10 cellular contexts compared by ENCODE assay signal in the genomic region with DNA sequence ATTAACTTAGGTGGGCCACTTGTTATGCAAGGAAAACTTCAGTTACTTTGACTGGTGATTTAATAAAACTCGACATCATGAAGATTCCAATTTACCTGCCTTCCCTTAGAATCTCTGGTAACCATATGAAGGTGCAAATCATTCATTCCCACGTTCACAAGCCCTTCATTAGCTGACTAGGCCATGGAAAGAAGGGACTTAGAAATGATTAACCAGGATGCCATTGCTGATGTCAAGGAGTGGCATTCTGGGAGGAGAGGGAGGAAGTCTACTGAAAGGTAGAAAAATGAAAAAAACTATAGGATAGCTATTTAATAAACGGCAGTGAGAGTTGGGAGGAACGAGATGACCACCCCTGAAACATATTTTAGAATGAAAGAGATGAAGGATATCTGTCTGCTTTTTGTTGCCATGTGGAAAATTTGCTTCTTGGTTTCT. TPM values are rescaled to one million over a fixed set of nuclear protein-coding genes. Genes with fewer than 3 reads are reported as not detected.
DNase-seq lines count a peak whose midpoint lies in the region; ATAC-seq and TF ChIP-seq lines count a peak whose summit lies in the region.
"Had no signal": no experiment of that assay in that cellular context is flagged by ENCODE, and none has a peak within 500 bp of the region (broad histone marks: within the 10 kb centered on the region; RNA-seq: fewer than 3 reads in every experiment).

No MANE protein-coding gene starts in this region.

- H3K27me3 Mint-ChIP-seq in MCF 10A (ENCODE audit: insufficient read depth, unreplicated experiment), result no peaks in the 10 kb centered on the region
- no peaks in the 10 kb centered on the region for H3K27me3 Mint-ChIP-seq in stimulated activated naive CD8-positive, alpha-beta T cell treated with anti-CD3 and anti-CD28 coated beads, Interleukin-15, amount 100 ng/mL, for 72 hours

- intact Hi-C loops in MCF 10A (cut with micrococcal nuclease), result loop anchor here (5.0 kb wide), 2 partner anchors 41 to 351 kb away; no protein-coding TSS in a partner anchor
- intact Hi-C loops in breast epithelium (cut with DNase I; ENCODE audit: low total_unique reads), result no loop called here
- intact Hi-C loops in esophagus muscularis mucosa (cut with DNase I), result no loop called here

- H3K4me3 ChIP-seq in breast epithelium (peak overlapping the region in 1 of 3 donors; percentile 67), RWPE2 (ENCODE audit: severe bottlenecking) (no peak overlapping the region), esophagus muscularis mucosa (no peak overlapping the region)

- H3K4me1 Mint-ChIP-seq in MCF 10A (ENCODE audit: insufficient read depth, unreplicated experiment), result peaks cover 13% of the 10 kb centered on the region
- H3K4me1 Mint-ChIP-seq in stimulated activated naive CD8-positive, alpha-beta T cell treated with anti-CD3 and anti-CD28 coated beads, Interleukin-15, amount 100 ng/mL, for 72 hours, result peaks cover 43% of the 10 kb centered on the region

- H3K9me3 ChIP-seq in breast epithelium, result no peaks in the 10 kb centered on the region
- no peaks in the 10 kb centered on the region for H3K9me3 ChIP-seq in RWPE2 (ENCODE audit: severe bottlenecking)
- no peaks in the 10 kb centered on the region for H3K9me3 ChIP-seq in esophagus muscularis mucosa

- POLR2A ChIA-PET in MCF 10A (lab: Yijun Ruan, JAX), result interaction anchor here (1.5 to 2.3 kb wide), 2 partner anchors 176 to 256 kb away, joined by 5 to 12 read pairs; no protein-coding TSS in a partner anchor

- H3K27ac ChIP-seq in breast epithelium (peak overlapping the region in 1 of 2 donors; percentile 85), RWPE2 (ENCODE audit: poor library complexity, severe bottlenecking) (peak overlapping the region; percentile 52), esophagus muscularis mucosa (replicated peaks in 1 of 4) (peak overlapping the region in 3 of 4 donors; percentile 84 to 88 (median 88))

- no TSS peak for BruUV-seq in MCF 10A (replicated peaks; lab: Mats Ljungman, UMichigan)

- WGBS in esophagus muscularis mucosa, result 88% methylated on average over 4 of the region's 4 CpGs

- in situ Hi-C loops in GM13976 (cut with MboI; ENCODE audit: low sequenced_read_pairs, unreplicated experiment), result no loop called here

- no peak for ATAC-seq in RWPE2 (ENCODE audit: low read depth)
- no peak for ATAC-seq in stimulated activated naive CD8-positive, alpha-beta T cell treated with anti-CD3 and anti-CD28 coated beads, Interleukin-15, amount 100 ng/mL, for 72 hours
- no peak for ATAC-seq in HG03097 (IDR thresholded peaks at IDR 0.05; ENCODE audit: low FRiP score, unreplicated experiment)
- ATAC-seq in HG03135 (IDR thresholded peaks at IDR 0.05; ENCODE audit: unreplicated experiment), result no peak

- H3K4me1 ChIP-seq in breast epithelium (no peaks in the 10 kb centered on the region), RWPE2 (ENCODE audit: insufficient read depth, poor library complexity, severe bottlenecking) (peaks cover 13% of the 10 kb centered on the region), esophagus muscularis mucosa (peaks cover 7 to 26% (median 21%) of the 10 kb centered on the region in 4 donors)

- no peak for TF ChIP-seq POLR2A in breast epithelium (IDR thresholded peaks at IDR 0.05)
- no peak for TF ChIP-seq POLR2A in esophagus muscularis mucosa (IDR thresholded peaks at IDR 0.05; ENCODE audit: low read depth)

- CTCF ChIA-PET in MCF 10A (lab: Yijun Ruan, JAX), result interaction anchor here (1.2 kb wide), 1 partner anchor 12 kb away, joined by 4 read pairs; no protein-coding TSS in a partner anchor

- no peaks in the 10 kb centered on the region for H3K9me3 Mint-ChIP-seq in MCF 10A (ENCODE audit: unreplicated experiment)
- no peaks in the 10 kb centered on the region for H3K9me3 Mint-ChIP-seq in stimulated activated naive CD8-positive, alpha-beta T cell treated with anti-CD3 and anti-CD28 coated beads, Interleukin-15, amount 100 ng/mL, for 72 hours

- DNase-seq in MCF 10A (ENCODE audit: unreplicated experiment), result no peak
- DNase-seq in breast epithelium (ENCODE audit: low spot score in 2 of 2), result no peak
- DNase-seq in RWPE2 (ENCODE audit: low spot score), result no peak
- no peak for DNase-seq in esophagus muscularis mucosa (ENCODE audit: extremely low spot score)
- DNase-seq in stimulated activated naive CD8-positive, alpha-beta T cell treated with anti-CD3 and anti-CD28 coated beads, Interleukin-15, amount 100 ng/mL, for 72 hours, result no peak
- no peak for DNase-seq in GM13976 (ENCODE audit: low spot score)
- DNase-seq: left cardiac atrium; NK-92 treated with Interleukin-12 subunit alpha and Interleukin-12 subunit beta, amount 100 ng/mL, for 24 hours had no signal

- H3K36me3 Mint-ChIP-seq in MCF 10A (ENCODE audit: insufficient read depth, unreplicated experiment), result peaks cover 38% of the 10 kb centered on the region

- no peaks in the 10 kb centered on the region for H3K27me3 ChIP-seq in breast epithelium
- H3K27me3 ChIP-seq in RWPE2 (ENCODE audit: insufficient read depth, poor library complexity, severe bottlenecking), result no peaks in the 10 kb centered on the region
- no peaks in the 10 kb centered on the region for H3K27me3 ChIP-seq in esophagus muscularis mucosa

- H3K36me3 ChIP-seq in breast epithelium (no peaks in the 10 kb centered on the region), RWPE2 (ENCODE audit: low read depth) (peaks cover 58% of the 10 kb centered on the region), esophagus muscularis mucosa (peaks cover 0 to 17% (median 2%) of the 10 kb centered on the region in 4 donors)

- peak overlapping the region; percentile 88 for H3K27ac Mint-ChIP-seq in MCF 10A (ENCODE audit: low read depth, unreplicated experiment)
- peak overlapping the region in 1 of 2 donors; percentile 96 for H3K27ac Mint-ChIP-seq in stimulated activated naive CD8-positive, alpha-beta T cell treated with anti-CD3 and anti-CD28 coated beads, Interleukin-15, amount 100 ng/mL, for 72 hours

- H3K4me3 Mint-ChIP-seq in MCF 10A (ENCODE audit: unreplicated experiment), result peak overlapping the region; percentile 83
- peak overlapping the region; percentile 86 to 95 for H3K4me3 Mint-ChIP-seq in stimulated activated naive CD8-positive, alpha-beta T cell treated with anti-CD3 and anti-CD28 coated beads, Interleukin-15, amount 100 ng/mL, for 72 hours

- TF ChIP-seq CTCF in MCF 10A (IDR thresholded peaks at IDR 0.05; ENCODE audit: unreplicated experiment) (no peak), breast epithelium (IDR thresholded peaks at IDR 0.05) (no peak), RWPE2 (IDR thresholded peaks at IDR 0.05; ENCODE audit: poor library complexity, severe bottlenecking) (no peak), esophagus muscularis mucosa (IDR thresholded peaks at IDR 0.05) (no peak), GM13976 (IDR thresholded peaks at IDR 0.05; ENCODE audit: borderline replicate concordance, control extremely low read depth, extremely low read depth, insufficient read depth, missing control alignments) (no peak)

- TF ChIP-seq EP300 in esophagus muscularis mucosa (IDR thresholded peaks at IDR 0.05), result no peak

RNA-seq across cellular contexts. Expression of a gene that starts 1.4 kb away (rescaled TPM):
- 216 and 297 TPM in 2 replicates for total RNA-seq in MCF 10A (2022)
- 10 to 100 TPM; 32.2 to 54.1 (median 33.0) TPM for total RNA-seq in breast epithelium
- total RNA-seq in esophagus muscularis mucosa, result 10 to 100 TPM; 29.1 to 50.8 (median 34.4) TPM
